In genomic region chr7:150322833-150323681, GRCh38 we compare ENCODE assay signal across 9 cellular contexts.
DNase-seq lines count a peak whose midpoint lies in the region; ATAC-seq and TF ChIP-seq lines count a peak whose summit lies in the region.
"Had no signal": no experiment of that assay in that cellular context is flagged by ENCODE, and none has a peak within 500 bp of the region (broad histone marks: within the 10 kb centered on the region; RNA-seq: fewer than 3 reads in every experiment).

Gene ACTR3C, minus strand, starts transcription at chr7:150323545. Its CDS starts 28,249 bp downstream, at chr7:150295296.
Gene LRRC61, plus strand, starts transcription at chr7:150323355. Its CDS starts 13,507 bp downstream, at chr7:150336862.

- H3K27me3 ChIP-seq in iPS DF 6.9 (ENCODE audit: control insufficient read depth, insufficient read depth, low read length), result no peaks in the 10 kb centered on the region
- H3K27me3 ChIP-seq: SJSA1 had no signal

- H3K4me1 ChIP-seq in iPS DF 6.9 (ENCODE audit: control insufficient read depth, insufficient read depth, low read length), result no peaks in the 10 kb centered on the region
- H3K4me1 ChIP-seq: SJSA1 had no signal

- ATAC-seq in GM21619 (IDR thresholded peaks at IDR 0.05; ENCODE audit: unreplicated experiment), result peak; percentile 57

- peak; percentile 34 for TF ChIP-seq CTCF in LNCaP clone FGC (IDR thresholded peaks at IDR 0.05; ENCODE audit: control insufficient read depth, extremely low read depth, insufficient read depth)

- H3K4me3 ChIP-seq in LNCaP clone FGC (ENCODE audit: low read depth, low read length), result peak within 1 kb of the TSS; percentile 70
- H3K4me3 ChIP-seq in iPS DF 6.9 (ENCODE audit: low read length), result peak within 1 kb of the TSS; percentile 44; the same call in 1 of the 2 replicates
- H3K4me3 ChIP-seq: SJSA1 had no signal

- no CpG with 5 or more reads among the region's 82 CpGs for WGBS in iPS DF 6.9 (ENCODE audit: insufficient coverage, insufficient read length)

- no peaks in the 10 kb centered on the region for H3K9me3 ChIP-seq in iPS DF 6.9 (ENCODE audit: control insufficient read depth, insufficient read depth, low read length)
- H3K9me3 ChIP-seq: SJSA1 had no signal

- DNase-seq in DMS53 treated with DMSO at 0.1 percent for 48 hours (lab: John Stamatoyannopoulos, UW; ENCODE audit: unreplicated experiment) (peak; percentile 70), LNCaP clone FGC (ENCODE audit: low read depth) (no peak), SHP77 treated with DMSO at 0.1 percent for 48 hours (lab: John Stamatoyannopoulos, UW) (peak; percentile 54), iPS DF 6.9 (ENCODE audit: low read depth, low spot score) (no peak), AG08396 (ENCODE audit: low spot score) (no peak)
- DNase-seq in activated naive CD8-positive, alpha-beta T cell treated with anti-CD3 and anti-CD28 coated beads, Interleukin-2, amount 50 U/mL, for 16 hours (ENCODE audit: low read depth, low spot score), result peak; percentile 36
- DNase-seq in stimulated activated CD4-positive, alpha-beta T cell treated with anti-CD3 and anti-CD28 coated beads, Interleukin-12 subunit alpha, Interleukin-12 subunit beta, amount 100 ng/mL, for 24 hours (ENCODE audit: low read depth in 2 of 2), result peak; percentile 26 to 66

- H3K27ac ChIP-seq in iPS DF 6.9 (ENCODE audit: low read length), result no peak within 1 kb of the TSS
- H3K27ac ChIP-seq: SJSA1 had no signal

- H3K36me3 ChIP-seq in iPS DF 6.9 (ENCODE audit: control insufficient read depth, insufficient read depth, low read length), result no peaks in the 10 kb centered on the region
- H3K36me3 ChIP-seq: SJSA1 had no signal

Comparison
In these comparisons a context has a peak if more than half of its experiments do, and no peak if none do; other contexts are left out.
1. DNase-seq: peak in DMS53 treated with DMSO at 0.1 percent for 48 hours (single experiment), SHP77 treated with DMSO at 0.1 percent for 48 hours (single experiment), activated naive CD8-positive, alpha-beta T cell treated with anti-CD3 and anti-CD28 coated beads, Interleukin-2, amount 50 U/mL, for 16 hours (single experiment) and stimulated activated CD4-positive, alpha-beta T cell treated with anti-CD3 and anti-CD28 coated beads, Interleukin-12 subunit alpha, Interleukin-12 subunit beta, amount 100 ng/mL, for 24 hours (2 of 2); none in LNCaP clone FGC (single experiment), iPS DF 6.9 (single experiment) and AG08396 (single experiment).